ENCODE assay signal across 13 cellular contexts in the genomic region with DNA sequence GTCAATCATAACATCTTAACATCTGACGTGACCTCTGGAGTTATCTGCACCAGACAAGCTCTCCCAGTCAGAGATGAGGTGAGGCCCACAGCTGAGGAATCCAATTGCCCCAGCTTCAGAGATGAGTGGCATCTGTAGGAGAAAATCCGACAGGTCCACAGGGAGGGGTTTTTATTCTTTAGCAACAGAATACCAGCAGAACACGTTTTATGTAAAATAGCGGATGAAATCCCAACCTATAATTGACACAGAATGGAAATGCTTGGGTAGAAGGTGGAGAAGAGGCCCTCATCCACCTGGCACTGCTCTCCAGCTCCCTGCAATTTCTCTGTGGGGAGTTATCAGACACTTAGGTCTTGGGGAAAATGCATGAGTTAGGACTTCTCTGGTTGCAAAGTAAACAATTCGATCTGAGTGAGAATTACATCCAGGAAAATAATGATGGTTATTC.
A peak's percentile ranks its signal among the peaks of the same experiment; 100 is the strongest.
DNase-seq lines count a peak whose midpoint lies in the region; ATAC-seq and TF ChIP-seq lines count a peak whose summit lies in the region.
"Had no signal": no experiment of that assay in that cellular context is flagged by ENCODE, and none has a peak within 500 bp of the region (broad histone marks: within the 10 kb centered on the region; RNA-seq: fewer than 3 reads in every experiment).

No MANE protein-coding gene starts in this region.

- DNase-seq in DMS79 (lab: John Stamatoyannopoulos, UW), result peak; percentile 20
- peak; percentile 53 for DNase-seq in NCI-H187 treated with DMSO at 0.1 percent for 48 hours (lab: John Stamatoyannopoulos, UW)
- peak; percentile 2 for DNase-seq in NCI-H526 treated with DMSO at 0.1 percent for 48 hours (lab: John Stamatoyannopoulos, UW)
- no peak for DNase-seq in immature natural killer cell
- no peak for DNase-seq in upper lobe of left lung
- DNase-seq: CD4-positive, alpha-beta T cell; EL; Karpas-422; SIG-M5; T-helper 2 cell had no signal

- H3K4me1 ChIP-seq in upper lobe of left lung, result no peaks in the 10 kb centered on the region

- H3K27me3 ChIP-seq in upper lobe of left lung, result no peaks in the 10 kb centered on the region

- 87 to 90% methylated on average over 5 of the region's 5 CpGs for WGBS in upper lobe of left lung, 2 donors

- H3K4me3 ChIP-seq in upper lobe of left lung, result no peak overlapping the region

- TF ChIP-seq EP300 in upper lobe of left lung (IDR thresholded peaks at IDR 0.05), result no peak

- H3K27ac Mint-ChIP-seq in immature natural killer cell, result no peak overlapping the region
- H3K27ac Mint-ChIP-seq: CD4-positive, alpha-beta T cell had no signal

- peaks cover 4 to 11% (median 5%) of the 10 kb centered on the region in 3 donors for H3K27me3 Mint-ChIP-seq in immature natural killer cell (ENCODE audit: low read depth in 3 of 3)

- no peaks in the 10 kb centered on the region for H3K4me1 Mint-ChIP-seq in immature natural killer cell

- H3K36me3 ChIP-seq in upper lobe of left lung, result no peaks in the 10 kb centered on the region

- no peak for ATAC-seq in HG03354 (IDR thresholded peaks at IDR 0.05; ENCODE audit: poor library complexity, severe bottlenecking, unreplicated experiment)
- ATAC-seq in upper lobe of left lung (ENCODE audit: low FRiP score in 2 of 2), result no peak
- ATAC-seq: HepG2 had no signal

- TF ChIP-seq CTCF in 22Rv1 (IDR thresholded peaks at IDR 0.05) (no peak), upper lobe of left lung (IDR thresholded peaks at IDR 0.05) (no peak)

- no peaks in the 10 kb centered on the region for H3K9me3 ChIP-seq in upper lobe of left lung

- no peaks in the 10 kb centered on the region for H3K36me3 Mint-ChIP-seq in immature natural killer cell

- no peak for TF ChIP-seq POLR2A in upper lobe of left lung (IDR thresholded peaks at IDR 0.05)

- no peaks in the 10 kb centered on the region for H3K9me3 Mint-ChIP-seq in immature natural killer cell

- H3K4me3 Mint-ChIP-seq in immature natural killer cell, result no peak overlapping the region
- H3K4me3 Mint-ChIP-seq: CD4-positive, alpha-beta T cell had no signal

- H3K27ac ChIP-seq in 22Rv1 (peak overlapping the region; percentile 30), upper lobe of left lung (no peak overlapping the region)

Comparison
In these comparisons a context has a peak if more than half of its experiments do, and no peak if none do; other contexts are left out.
1. DNase-seq: peak in DMS79 (single experiment), NCI-H187 treated with DMSO at 0.1 percent for 48 hours (single experiment) and NCI-H526 treated with DMSO at 0.1 percent for 48 hours (single experiment); none in immature natural killer cell (0 of 3) and upper lobe of left lung (0 of 2).